ENCODE assay signal across 20 cellular contexts in the genomic region with DNA sequence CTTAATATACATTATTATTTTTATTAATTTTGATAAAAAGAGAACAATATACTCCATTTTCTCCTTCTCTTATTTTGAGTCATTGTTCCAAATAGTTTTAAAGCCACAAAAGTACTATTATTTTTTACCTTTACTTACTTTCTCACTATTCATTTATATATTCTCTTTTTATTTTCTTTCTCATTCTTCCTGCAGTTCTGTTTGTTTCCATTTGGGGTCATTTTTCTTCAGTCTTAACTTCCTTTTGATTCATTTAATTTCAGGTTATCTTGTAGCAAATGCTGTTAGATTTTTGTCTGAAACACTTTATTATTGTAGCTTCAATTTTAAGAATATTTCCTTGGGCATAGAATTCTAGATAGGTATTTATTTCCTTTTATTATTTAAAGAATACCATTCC.
"Had no signal": no experiment of that assay in that cellular context is flagged by ENCODE, and none has a peak within 500 bp of the region (broad histone marks: within the 10 kb centered on the region; RNA-seq: fewer than 3 reads in every experiment).

No MANE protein-coding gene starts in this region.

- H3K4me3 ChIP-seq: ascending aorta, breast epithelium, dorsolateral prefrontal cortex, SK-N-MC, tibial nerve had no signal

- ATAC-seq: activated CD4-positive, alpha-beta T cell treated with anti-CD3 and anti-CD28 coated beads for 36 hours; activated CD8-positive, alpha-beta memory T cell treated with anti-CD3 and anti-CD28 coated beads, Interleukin-2, amount 10 ng/mL, durations not matched to agents 7 days and 5 days; activated naive CD8-positive, alpha-beta T cell treated with anti-CD3 and anti-CD28 coated beads, Interleukin-2, amount 50 U/mL, for 24 hours; natural killer cell treated with Interleukin-12 subunit alpha and Interleukin-12 subunit beta and Interleukin-15 and Interleukin-18, amount 100 ng/mL, for 72 hours had no signal

- H3K27me3 ChIP-seq: ascending aorta, breast epithelium, dorsolateral prefrontal cortex, tibial nerve had no signal

- H3K4me3 Mint-ChIP-seq: activated CD4-positive, alpha-beta memory T cell treated with anti-CD3 and anti-CD28 coated beads for 36 hours; activated CD4-positive, alpha-beta T cell treated with anti-CD3 and anti-CD28 coated beads for 36 hours; activated CD8-positive, alpha-beta memory T cell treated with anti-CD3 and anti-CD28 coated beads, Interleukin-2, amount 10 ng/mL, durations not matched to agents 7 days and 5 days; activated naive CD4-positive, alpha-beta T cell treated with anti-CD3 and anti-CD28 coated beads for 36 hours; activated naive CD8-positive, alpha-beta T cell treated with anti-CD3 and anti-CD28 coated beads, Interleukin-2, amount 50 U/mL, for 24 hours; immature natural killer cell; natural killer cell treated with Interleukin-12 subunit alpha and Interleukin-12 subunit beta and Interleukin-15 and Interleukin-18, amount 100 ng/mL, for 72 hours; T-helper 1 cell treated with Interleukin-12 subunit alpha and Interleukin-12 subunit beta and Interleukin-4 antibody, amounts not matched to agents 30 μg/mL and 1 μg/mL, for 36 hours had no signal

- H3K36me3 Mint-ChIP-seq: activated CD4-positive, alpha-beta memory T cell treated with anti-CD3 and anti-CD28 coated beads for 36 hours; activated CD8-positive, alpha-beta memory T cell treated with anti-CD3 and anti-CD28 coated beads, Interleukin-2, amount 10 ng/mL, durations not matched to agents 7 days and 5 days; immature natural killer cell had no signal

- H3K4me1 Mint-ChIP-seq: activated CD4-positive, alpha-beta T cell treated with anti-CD3 and anti-CD28 coated beads for 36 hours; activated CD8-positive, alpha-beta memory T cell treated with anti-CD3 and anti-CD28 coated beads, Interleukin-2, amount 10 ng/mL, durations not matched to agents 7 days and 5 days; activated naive CD8-positive, alpha-beta T cell treated with anti-CD3 and anti-CD28 coated beads, Interleukin-2, amount 50 U/mL, for 24 hours; immature natural killer cell had no signal

- H3K9me3 ChIP-seq: ascending aorta, tibial nerve had no signal

- H3K27ac Mint-ChIP-seq: activated CD4-positive, alpha-beta memory T cell treated with anti-CD3 and anti-CD28 coated beads for 36 hours; activated CD4-positive, alpha-beta T cell treated with anti-CD3 and anti-CD28 coated beads for 36 hours; activated CD8-positive, alpha-beta memory T cell treated with anti-CD3 and anti-CD28 coated beads, Interleukin-2, amount 10 ng/mL, durations not matched to agents 7 days and 5 days; activated naive CD4-positive, alpha-beta T cell treated with anti-CD3 and anti-CD28 coated beads for 36 hours; activated naive CD8-positive, alpha-beta T cell treated with anti-CD3 and anti-CD28 coated beads, Interleukin-2, amount 50 U/mL, for 24 hours; activated T-helper 2 cell treated with anti-CD3 and anti-CD28 coated beads, Interferon-gamma antibody, Interleukin-2, Interleukin-4, amounts not matched to agents 10 μg/mL and 5 μg/mL and 100 μg/mL, durations not matched to agents 14 hours and 24 hours and 36 hours; immature natural killer cell; natural killer cell treated with Interleukin-12 subunit alpha and Interleukin-12 subunit beta and Interleukin-15 and Interleukin-18, amount 100 ng/mL, for 72 hours; T-helper 1 cell treated with Interleukin-12 subunit alpha and Interleukin-12 subunit beta and Interleukin-4 antibody, amounts not matched to agents 30 μg/mL and 1 μg/mL, for 36 hours had no signal

- H3K27ac ChIP-seq: ascending aorta, breast epithelium, dorsolateral prefrontal cortex, SK-N-MC, tibial nerve, WERI-Rb-1 had no signal

- H3K4me1 ChIP-seq: ascending aorta, breast epithelium, tibial nerve had no signal

- DNase-seq: activated CD4-positive, alpha-beta memory T cell treated with anti-CD3 and anti-CD28 coated beads for 36 hours; activated CD4-positive, alpha-beta T cell treated with anti-CD3 and anti-CD28 coated beads for 36 hours; activated CD8-positive, alpha-beta memory T cell treated with anti-CD3 and anti-CD28 coated beads, Interleukin-2, amount 10 ng/mL, durations not matched to agents 7 days and 5 days; activated naive CD4-positive, alpha-beta T cell treated with anti-CD3 and anti-CD28 coated beads for 36 hours; activated naive CD8-positive, alpha-beta T cell treated with anti-CD3 and anti-CD28 coated beads, Interleukin-2, amount 50 U/mL, for 24 hours; activated T-cell treated with anti-CD3 and anti-CD28 coated beads, Interleukin-2, amount 50 U/mL, for 1 hour; dorsolateral prefrontal cortex; immature natural killer cell; mesenchymal stem cell; stimulated activated CD4-positive, alpha-beta T cell treated with anti-CD3 and anti-CD28 coated beads, Interleukin-15, amount 100 ng/mL, for 24 hours; stimulated activated CD4-positive, alpha-beta T cell treated with anti-CD3 and anti-CD28 coated beads, Interleukin-4, amount 100 ng/mL, for 1 hour; stimulated activated naive CD4-positive, alpha-beta T cell; WERI-Rb-1 had no signal

- H3K36me3 ChIP-seq: ascending aorta, breast epithelium, tibial nerve, WERI-Rb-1 had no signal

- H3K27me3 Mint-ChIP-seq: activated CD4-positive, alpha-beta memory T cell treated with anti-CD3 and anti-CD28 coated beads for 36 hours; activated CD4-positive, alpha-beta T cell treated with anti-CD3 and anti-CD28 coated beads for 36 hours; activated CD8-positive, alpha-beta memory T cell treated with anti-CD3 and anti-CD28 coated beads, Interleukin-2, amount 10 ng/mL, durations not matched to agents 7 days and 5 days; activated naive CD8-positive, alpha-beta T cell treated with anti-CD3 and anti-CD28 coated beads, Interleukin-2, amount 50 U/mL, for 24 hours; natural killer cell treated with Interleukin-12 subunit alpha and Interleukin-12 subunit beta and Interleukin-15 and Interleukin-18, amount 100 ng/mL, for 72 hours had no signal
